ENCODE assay signal across 10 cellular contexts in the genomic region with DNA sequence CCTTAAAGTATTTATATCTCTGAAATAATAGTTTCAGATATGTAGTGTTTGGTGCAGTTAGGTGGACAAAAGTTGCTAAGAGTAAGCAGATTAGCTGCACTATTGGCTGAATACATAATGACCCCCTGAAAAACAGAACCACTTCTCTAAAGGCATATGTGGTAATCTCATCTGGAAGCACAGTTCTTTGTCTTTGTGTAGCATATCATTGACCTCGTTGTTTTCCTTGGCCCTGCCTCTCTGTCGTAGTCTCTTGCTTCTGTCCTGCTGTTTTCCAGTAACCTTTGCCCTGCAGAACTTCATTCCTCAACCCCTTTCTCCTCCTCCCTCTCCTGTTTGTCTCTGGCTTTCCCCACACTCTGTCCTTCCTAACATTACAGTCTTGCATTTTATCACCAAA. TPM values are rescaled to one million over a fixed set of nuclear protein-coding genes. Genes with fewer than 3 reads are reported as not detected.
A peak's percentile ranks its signal among the peaks of the same experiment; 100 is the strongest.
DNase-seq lines count a peak whose midpoint lies in the region; ATAC-seq and TF ChIP-seq lines count a peak whose summit lies in the region.
"Had no signal": no experiment of that assay in that cellular context is flagged by ENCODE, and none has a peak within 500 bp of the region (broad histone marks: within the 10 kb centered on the region; RNA-seq: fewer than 3 reads in every experiment).

No MANE protein-coding gene starts in this region.

- CTCF ChIA-PET in activated CD8-positive, alpha-beta T cell treated with anti-CD3 and anti-CD28 coated beads for 36 hours (lab: Charles Lee) = no interaction called here

- H3K36me3 ChIP-seq in right atrium auricular region (no peaks in the 10 kb centered on the region), KOPT-K1 (ENCODE audit: insufficient read depth, low read length) (no peaks in the 10 kb centered on the region), heart left ventricle (no peaks in the 10 kb centered on the region)

- no peak for TF ChIP-seq POLR2A in heart left ventricle (IDR thresholded peaks at IDR 0.05)

- H3K4me3 ChIP-seq in right atrium auricular region (no peak overlapping the region), heart left ventricle (no peak overlapping the region)

- WGBS in heart left ventricle, 4 donors = 0 to 10% (median 3%) methylated on average over 2 of the region's 2 CpGs

- no peak for DNase-seq in Right ventricle myocardium superior
- DNase-seq in right atrium auricular region (ENCODE audit: low spot score) = no peak
- DNase-seq in heart left ventricle = no peak
- no peak for DNase-seq in activated CD8-positive, alpha-beta T cell treated with anti-CD3 and anti-CD28 coated beads for 36 hours
- DNase-seq in NCI-H510A (lab: John Stamatoyannopoulos, UW) = no peak
- DNase-seq in nucleus accumbens (lab: John Stamatoyannopoulos, UW) = no peak
- DNase-seq: posterior cingulate gyrus, T-helper 2 cell had no signal

- H3K27ac ChIP-seq in right atrium auricular region = no peak overlapping the region
- peak overlapping the region; percentile 36 for H3K27ac ChIP-seq in KOPT-K1 (ENCODE audit: low read depth, low read length, poor library complexity, severe bottlenecking)
- H3K27ac ChIP-seq in heart left ventricle = peak overlapping the region in 1 of 12 donors; percentile 46

- intact Hi-C loops in Right ventricle myocardium superior (cut with DNase I) (no loop called here), heart left ventricle (cut with DNase I) (no loop called here)
- intact Hi-C loops in activated CD8-positive, alpha-beta T cell treated with anti-CD3 and anti-CD28 coated beads for 36 hours (cut with micrococcal nuclease) = no loop called here

- peaks cover 0 to 5% of the 10 kb centered on the region in 2 donors for H3K9me3 ChIP-seq in right atrium auricular region
- H3K9me3 ChIP-seq in KOPT-K1 (ENCODE audit: insufficient read depth, low read length, poor library complexity, severe bottlenecking) = no peaks in the 10 kb centered on the region
- peaks cover 0 to 3% (median 0%) of the 10 kb centered on the region in 12 donors for H3K9me3 ChIP-seq in heart left ventricle

- H3K4me1 Mint-ChIP-seq in activated CD8-positive, alpha-beta T cell treated with anti-CD3 and anti-CD28 coated beads for 36 hours (ENCODE audit: low read depth) = peaks cover 9% of the 10 kb centered on the region

- H3K36me3 Mint-ChIP-seq in activated CD8-positive, alpha-beta T cell treated with anti-CD3 and anti-CD28 coated beads for 36 hours (ENCODE audit: low read depth) = no peaks in the 10 kb centered on the region

- no peaks in the 10 kb centered on the region for H3K9me3 Mint-ChIP-seq in activated CD8-positive, alpha-beta T cell treated with anti-CD3 and anti-CD28 coated beads for 36 hours

- no peak for TF ChIP-seq CTCF in right atrium auricular region (IDR thresholded peaks at IDR 0.05)
- TF ChIP-seq CTCF in heart left ventricle (IDR thresholded peaks at IDR 0.05) = no peak
- no peak for TF ChIP-seq CTCF in activated CD8-positive, alpha-beta T cell treated with anti-CD3 and anti-CD28 coated beads for 36 hours (IDR thresholded peaks at IDR 0.05)

- H3K27me3 Mint-ChIP-seq in activated CD8-positive, alpha-beta T cell treated with anti-CD3 and anti-CD28 coated beads for 36 hours = no peaks in the 10 kb centered on the region

- H3K4me1 ChIP-seq in right atrium auricular region = peaks cover 0 to 4% of the 10 kb centered on the region in 2 donors
- peaks cover 0 to 25% (median 8%) of the 10 kb centered on the region in 12 donors for H3K4me1 ChIP-seq in heart left ventricle

- POLR2A ChIA-PET in activated CD8-positive, alpha-beta T cell treated with anti-CD3 and anti-CD28 coated beads for 36 hours (lab: Charles Lee) = no interaction called here

- no peak overlapping the region for H3K4me3 Mint-ChIP-seq in activated CD8-positive, alpha-beta T cell treated with anti-CD3 and anti-CD28 coated beads for 36 hours

- no peak overlapping the region for H3K27ac Mint-ChIP-seq in activated CD8-positive, alpha-beta T cell treated with anti-CD3 and anti-CD28 coated beads for 36 hours

- H3K27me3 ChIP-seq in right atrium auricular region (no peaks in the 10 kb centered on the region), heart left ventricle (peaks cover 0 to 4% (median 0%) of the 10 kb centered on the region in 9 donors)

- ATAC-seq in Right ventricle myocardium superior (ENCODE audit: poor library complexity) = peak; percentile 61
- ATAC-seq in heart left ventricle = peak in 3 of 4 donors; percentile 31 to 61 (median 34)
- ATAC-seq in activated CD8-positive, alpha-beta T cell treated with anti-CD3 and anti-CD28 coated beads for 36 hours = no peak
- ATAC-seq in HG02642 (IDR thresholded peaks at IDR 0.05; ENCODE audit: poor library complexity, unreplicated experiment) = no peak

RNA-seq across cellular contexts. Expression of a gene that starts 41.4 kb away (rescaled TPM):
- total RNA-seq in Right ventricle myocardium superior (7.8 TPM), right atrium auricular region (1 to 10 TPM; 3.8 to 3.9 TPM), heart left ventricle (10 to 100 TPM in 1 of 9 donors, 1 to 10 TPM in 8; 4.6 to 11.2 (median 6.1) TPM)
- polyA plus RNA-seq in heart left ventricle = 1 to 10 TPM; 1.4 to 3.1 TPM
- total RNA-seq in activated CD8-positive, alpha-beta T cell treated with anti-CD3 and anti-CD28 coated beads for 36 hours = under 1 TPM; 0.51 to 0.74 TPM

Comparison
In these comparisons a context has a peak if more than half of its experiments do, and no peak if none do; other contexts are left out.
1. ATAC-seq: peak in Right ventricle myocardium superior (single experiment) and heart left ventricle (3 of 4); none in activated CD8-positive, alpha-beta T cell treated with anti-CD3 and anti-CD28 coated beads for 36 hours (single experiment) and HG02642 (single experiment).